ENCODE assay signal across 15 cellular contexts in genomic region chr3:52436500-52437106, GRCh38. TPM values are rescaled to one million over a fixed set of nuclear protein-coding genes. Genes with fewer than 3 reads are reported as not detected.
DNase-seq lines count a peak whose midpoint lies in the region; TF ChIP-seq lines count a peak whose summit lies in the region.
"Had no signal": no experiment of that assay in that cellular context is flagged by ENCODE, and none has a peak within 500 bp of the region (broad histone marks: within the 10 kb centered on the region; RNA-seq: fewer than 3 reads in every experiment).

No MANE protein-coding gene starts in this region.

- peaks cover 4% of the 10 kb centered on the region for H3K4me1 Mint-ChIP-seq in progenitor cell of endocrine pancreas (ENCODE audit: low read depth)
- H3K4me1 Mint-ChIP-seq in endodermal cell, result peaks cover 13% of the 10 kb centered on the region
- H3K4me1 Mint-ChIP-seq: B cell had no signal

- no peaks in the 10 kb centered on the region for H3K79me1 ChIP-seq in mesendoderm (ENCODE audit: low read length)

- peaks cover 15% of the 10 kb centered on the region for H3K27me3 Mint-ChIP-seq in progenitor cell of endocrine pancreas
- H3K27me3 Mint-ChIP-seq in endodermal cell (ENCODE audit: insufficient read depth), result no peaks in the 10 kb centered on the region
- H3K27me3 Mint-ChIP-seq: B cell had no signal

- H3K4me3 ChIP-seq in mesendoderm (ENCODE audit: low read length) (no peak overlapping the region), endodermal cell (ENCODE audit: low read length) (no peak overlapping the region)
- H3K4me3 ChIP-seq: body of pancreas, thyroid gland had no signal

- H3K18ac ChIP-seq in mesendoderm (ENCODE audit: low read length), result no peak overlapping the region

- H2BK15ac ChIP-seq in mesendoderm (replicated peaks; ENCODE audit: low read depth), result no peak overlapping the region

- H3K4me1 ChIP-seq in mesendoderm (ENCODE audit: control insufficient read depth, low read depth, low read length) (no peaks in the 10 kb centered on the region), endodermal cell (ENCODE audit: control insufficient read depth, insufficient read depth, low read length) (no peaks in the 10 kb centered on the region)
- H3K4me1 ChIP-seq: body of pancreas had no signal

- H3K4me3 Mint-ChIP-seq in progenitor cell of endocrine pancreas (ENCODE audit: low read depth), result no peak overlapping the region
- no peak overlapping the region for H3K4me3 Mint-ChIP-seq in endodermal cell
- H3K4me3 Mint-ChIP-seq: B cell had no signal

- WGBS in mesendoderm (ENCODE audit: extremely low coverage, insufficient coverage, low lambda C conversion rate), result no CpG with 5 or more reads among the region's 13 CpGs
- WGBS in endodermal cell (ENCODE audit: insufficient coverage in 1 of 2, insufficient read length in 1 of 2), 2 experiments, result 85 to 93% methylated on average over 4 to 13 of the region's 13 CpGs

- H3K79me2 ChIP-seq in mesendoderm (ENCODE audit: control insufficient read depth, insufficient read depth, low read length), result no peaks in the 10 kb centered on the region

- H3K36me3 Mint-ChIP-seq in progenitor cell of endocrine pancreas (ENCODE audit: insufficient read depth) (no peaks in the 10 kb centered on the region), endodermal cell (ENCODE audit: low read depth) (no peaks in the 10 kb centered on the region)

- no peak overlapping the region for H3K23ac ChIP-seq in mesendoderm (ENCODE audit: low read length)

- no peak overlapping the region for H3K4me2 ChIP-seq in mesendoderm (ENCODE audit: low read length)

- H3K27me3 ChIP-seq in mesendoderm (ENCODE audit: insufficient read depth, low read length, poor library complexity) (no peaks in the 10 kb centered on the region), endodermal cell (ENCODE audit: control insufficient read depth, insufficient read depth, low read length, poor library complexity, severe bottlenecking) (no peaks in the 10 kb centered on the region)
- H3K27me3 ChIP-seq: body of pancreas, thyroid gland had no signal

- H3K9me3 Mint-ChIP-seq in progenitor cell of endocrine pancreas (ENCODE audit: low read depth) (no peaks in the 10 kb centered on the region), endodermal cell (no peaks in the 10 kb centered on the region)

- H2BK5ac ChIP-seq in mesendoderm (ENCODE audit: low read length), result no peak overlapping the region

- DNase-seq in AG08395 (ENCODE audit: low spot score), result peak; percentile 48
- peak; percentile 22 for DNase-seq in HCEC 1CT
- DNase-seq in dermis blood vessel endothelial cell, result peak; percentile 28
- no peak for DNase-seq in mesendoderm
- no peak for DNase-seq in progenitor cell of endocrine pancreas (ENCODE audit: low spot score, unreplicated experiment)
- DNase-seq in inferior parietal cortex (ENCODE audit: extremely low spot score), result no peak
- no peak for DNase-seq in SK-N-DZ (ENCODE audit: low spot score)
- no peak for DNase-seq in endodermal cell
- DNase-seq: activated T-cell treated with anti-CD3 and anti-CD28 coated beads, Interleukin-2, amount 50 U/mL, for 1 hour; erythroblast; thyroid gland had no signal

- H3K4ac ChIP-seq in mesendoderm (ENCODE audit: low read depth, low read length), result no peak overlapping the region

- no peak for TF ChIP-seq CTCF in progenitor cell of endocrine pancreas (IDR thresholded peaks at IDR 0.05; ENCODE audit: unreplicated experiment)
- no peak for TF ChIP-seq CTCF in endodermal cell (conservative IDR thresholded peaks at IDR 0.05)

- no peak overlapping the region for H2BK120ac ChIP-seq in mesendoderm (ENCODE audit: low read depth, low read length)

- no peaks in the 10 kb centered on the region for H3K9me3 ChIP-seq in endodermal cell (ENCODE audit: control insufficient read depth, low read length)
- H3K9me3 ChIP-seq: body of pancreas, thyroid gland had no signal

- peak overlapping the region; percentile 42 for H3K56ac ChIP-seq in mesendoderm (ENCODE audit: low read length)

- H3K27ac ChIP-seq in mesendoderm (ENCODE audit: low read depth, low read length) (no peak overlapping the region), endodermal cell (ENCODE audit: low read depth, low read length) (no peak overlapping the region)
- H3K27ac ChIP-seq: body of pancreas, thyroid gland had no signal

- H4K5ac ChIP-seq in mesendoderm (ENCODE audit: low read length), result no peak overlapping the region

- H3K36me3 ChIP-seq in mesendoderm (ENCODE audit: control insufficient read depth, insufficient read depth, low read length), result no peaks in the 10 kb centered on the region
- H3K36me3 ChIP-seq in endodermal cell (ENCODE audit: control insufficient read depth, insufficient read depth, low read length), result no peaks in the 10 kb centered on the region
- H3K36me3 ChIP-seq: thyroid gland had no signal

- H3K27ac Mint-ChIP-seq in progenitor cell of endocrine pancreas (no peak overlapping the region), endodermal cell (no peak overlapping the region)
- H3K27ac Mint-ChIP-seq: B cell had no signal

- no peak overlapping the region for H4K8ac ChIP-seq in mesendoderm (ENCODE audit: low read depth, low read length)

- H3K9ac ChIP-seq in mesendoderm (ENCODE audit: low read length) (no peak overlapping the region), endodermal cell (ENCODE audit: extremely low read depth, low read length, poor library complexity, severe bottlenecking) (no peak overlapping the region)

- no peak overlapping the region for H2AK5ac ChIP-seq in mesendoderm (ENCODE audit: low read length)

RNA-seq across cellular contexts. Expression of gene SEMA3G, which starts 8.3 kb away (rescaled TPM):
- total RNA-seq in dermis blood vessel endothelial cell, result 30.5 and 30.9 TPM in 2 replicates
- 0.56 TPM for polyA plus RNA-seq in mesendoderm (2013, experiment 1 of 2)
- polyA plus RNA-seq in mesendoderm (2013, experiment 2 of 2), result 0.62 TPM
- 0.79 and 1.1 TPM in 2 replicates for total RNA-seq in progenitor cell of endocrine pancreas
- polyA plus RNA-seq in SK-N-DZ (2014; cell fraction: cytosol; rRNA removed), result 0.24 and 1.3 TPM in 2 replicates
- 0.39 and 2.1 TPM in 2 replicates for polyA plus RNA-seq in SK-N-DZ (2014; cell fraction: nucleus; rRNA removed)
- total RNA-seq in endodermal cell, result 1 to 10 TPM; 2.5 to 8.6 TPM
- polyA plus RNA-seq in endodermal cell (2013, experiment 1 of 2), result 1.9 TPM
- 1.5 TPM for polyA plus RNA-seq in endodermal cell (2013, experiment 2 of 2)
- total RNA-seq: osteocyte had no signal

RNA-seq across cellular contexts. Expression of gene TNNC1, which starts 17.2 kb away (rescaled TPM):
- total RNA-seq in dermis blood vessel endothelial cell, result not detected in 2 replicates
- polyA plus RNA-seq in mesendoderm (2013, experiment 1 of 2), result 6.0 TPM
- 6.5 TPM for polyA plus RNA-seq in mesendoderm (2013, experiment 2 of 2)
- total RNA-seq in progenitor cell of endocrine pancreas, result 3.3 and 3.6 TPM in 2 replicates
- polyA plus RNA-seq in SK-N-DZ (2014; cell fraction: cytosol; rRNA removed), result 2.7 and 3.3 TPM in 2 replicates
- 1.7 and 6.5 TPM in 2 replicates for polyA plus RNA-seq in SK-N-DZ (2014; cell fraction: nucleus; rRNA removed)
- total RNA-seq in endodermal cell, result 10 to 100 TPM; 44.8 to 64.6 TPM
- 30.4 TPM for polyA plus RNA-seq in endodermal cell (2013, experiment 1 of 2)
- 36.1 TPM for polyA plus RNA-seq in endodermal cell (2013, experiment 2 of 2)
- total RNA-seq: osteocyte, RPMI7951 had no signal

RNA-seq across cellular contexts. Expression of gene NISCH, which starts 18.8 kb away (rescaled TPM):
- total RNA-seq in dermis blood vessel endothelial cell (72.8 and 106 TPM in 2 replicates), progenitor cell of endocrine pancreas (199 and 214 TPM in 2 replicates), endodermal cell (100 to 1,000 TPM; 151 to 156 TPM)
- polyA plus RNA-seq in mesendoderm (2013, experiment 1 of 2), result 28.4 TPM
- 29.0 TPM for polyA plus RNA-seq in mesendoderm (2013, experiment 2 of 2)
- polyA plus RNA-seq in SK-N-DZ (2014; cell fraction: cytosol; rRNA removed), result 28.0 and 49.3 TPM in 2 replicates
- 168 and 213 TPM in 2 replicates for polyA plus RNA-seq in SK-N-DZ (2014; cell fraction: nucleus; rRNA removed)
- 124 TPM for polyA plus RNA-seq in endodermal cell (2013, experiment 1 of 2)
- 99.4 TPM for polyA plus RNA-seq in endodermal cell (2013, experiment 2 of 2)

RNA-seq across cellular contexts. Expression of gene PHF7, which starts 26.1 kb away (rescaled TPM):
- total RNA-seq in dermis blood vessel endothelial cell (2.9 and 4.4 TPM in 2 replicates), progenitor cell of endocrine pancreas (4.6 and 5.5 TPM in 2 replicates), endodermal cell (10 to 100 TPM; 10.9 to 12.7 TPM)
- polyA plus RNA-seq in mesendoderm (2013, experiment 1 of 2), result 4.9 TPM
- 4.9 TPM for polyA plus RNA-seq in mesendoderm (2013, experiment 2 of 2)
- 10.7 and 14.5 TPM in 2 replicates for polyA plus RNA-seq in SK-N-DZ (2014; cell fraction: cytosol; rRNA removed)
- 17.0 and 33.1 TPM in 2 replicates for polyA plus RNA-seq in SK-N-DZ (2014; cell fraction: nucleus; rRNA removed)
- 15.3 TPM for polyA plus RNA-seq in endodermal cell (2013, experiment 1 of 2)
- polyA plus RNA-seq in endodermal cell (2013, experiment 2 of 2), result 17.0 TPM

RNA-seq across cellular contexts. Expression of gene BAP1, which starts 26.8 kb away (rescaled TPM):
- total RNA-seq in dermis blood vessel endothelial cell (72.7 and 92.1 TPM in 2 replicates), progenitor cell of endocrine pancreas (89.8 and 107 TPM in 2 replicates), endodermal cell (100 to 1,000 TPM in 1 of 2 donors, 10 to 100 TPM in 1; 94.5 to 100 TPM)
- polyA plus RNA-seq in mesendoderm (2013, experiment 1 of 2), result 39.0 TPM
- 38.6 TPM for polyA plus RNA-seq in mesendoderm (2013, experiment 2 of 2)
- 102 and 136 TPM in 2 replicates for polyA plus RNA-seq in SK-N-DZ (2014; cell fraction: cytosol; rRNA removed)
- polyA plus RNA-seq in SK-N-DZ (2014; cell fraction: nucleus; rRNA removed), result 158 and 180 TPM in 2 replicates
- 80.1 TPM for polyA plus RNA-seq in endodermal cell (2013, experiment 1 of 2)
- polyA plus RNA-seq in endodermal cell (2013, experiment 2 of 2), result 71.0 TPM

Comparison
In these comparisons a context has a peak if more than half of its experiments do, and no peak if none do; other contexts are left out.
1. DNase-seq: peak in AG08395 (single experiment), HCEC 1CT (single experiment) and dermis blood vessel endothelial cell (single experiment); none in mesendoderm (single experiment), progenitor cell of endocrine pancreas (single experiment), inferior parietal cortex (single experiment), SK-N-DZ (single experiment) and endodermal cell (single experiment).